ENCODE assay signal across 13 cellular contexts in the genomic region with DNA sequence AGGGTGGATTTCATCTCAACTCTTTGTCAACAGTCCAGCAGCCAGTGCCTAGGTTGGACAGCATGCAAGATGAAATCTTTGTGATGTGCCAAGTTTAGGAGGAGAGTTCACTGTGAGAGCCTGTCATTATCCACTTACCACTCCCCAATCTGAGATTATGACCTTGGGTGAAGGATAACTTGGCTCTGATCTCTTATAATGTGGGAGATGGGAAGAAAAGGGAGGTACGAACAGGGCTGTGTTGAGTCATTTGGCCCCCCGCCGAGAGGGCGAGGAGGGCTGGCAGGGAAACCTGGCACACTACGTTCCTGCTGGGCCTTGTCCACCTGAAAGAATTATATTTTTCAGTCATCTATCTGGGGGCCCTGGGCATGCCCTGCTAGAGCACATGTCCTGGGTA. TPM values are rescaled to one million over a fixed set of nuclear protein-coding genes. Genes with fewer than 3 reads are reported as not detected.
DNase-seq lines count a peak whose midpoint lies in the region; ATAC-seq, FAIRE-seq and TF ChIP-seq lines count a peak whose summit lies in the region.
"Had no signal": no experiment of that assay in that cellular context is flagged by ENCODE, and none has a peak within 500 bp of the region (broad histone marks: within the 10 kb centered on the region; RNA-seq: fewer than 3 reads in every experiment).

No MANE protein-coding gene starts in this region.

- H3K27ac ChIP-seq in right lobe of liver (no peak overlapping the region), HepG2 (ENCODE audit: extremely low read length, insufficient read depth, low read length) (no peak overlapping the region), esophagus muscularis mucosa (replicated peaks in 1 of 4) (peak overlapping the region; percentile 85 to 89 (median 87)), lung (ENCODE audit: low read depth in 1 of 2, low read length in 1 of 2) (peak overlapping the region; percentile 21 to 65), aorta (ENCODE audit: low read depth in 1 of 2, low read length in 2 of 2) (no peak overlapping the region), testis (peak overlapping the region in 1 of 2 donors; percentile 20)
- no peak overlapping the region for H3K27ac ChIP-seq in CD8-positive, alpha-beta T cell (ENCODE audit: low read depth, low read length)
- H3K27ac ChIP-seq: KMS-11 had no signal

- in situ Hi-C loops in HepG2 (cut with HindIII; ENCODE audit: extremely low pct_ligation_motif_present, low pct_unique_long_range_greater_than_20kb), result no loop called here

- no peak overlapping the region for H3K4me2 ChIP-seq in HepG2 (ENCODE audit: low read depth, low read length)
- H3K4me2 ChIP-seq: KMS-11 had no signal

- 70% methylated on average over 4 of the region's 5 CpGs for WGBS in right lobe of liver (ENCODE audit: insufficient coverage, low coverage, low lambda C conversion rate, missing lambda C conversion rate)
- 50% methylated on average over 5 of the region's 5 CpGs for WGBS in HepG2 (ENCODE audit: low lambda C conversion rate)
- WGBS in esophagus muscularis mucosa, result 30% methylated on average over 5 of the region's 5 CpGs
- WGBS in lung, 2 donors, result 77 to 82% methylated on average over 5 of the region's 5 CpGs
- WGBS in aorta, 2 donors, result 58 to 61% methylated on average over 5 of the region's 5 CpGs
- WGBS in testis, 2 donors, result 58 to 69% methylated on average over 5 of the region's 5 CpGs

- CTCF ChIA-PET in HepG2 (lab: Yijun Ruan, JAX; ENCODE audit: low intra/inter-chr PET ratio, low total read pairs), result no interaction called here
- CTCF ChIA-PET in CD8-positive, alpha-beta T cell (lab: Charles Lee), result no interaction called here

- ATAC-seq in right lobe of liver (peak in 3 of 4 donors; percentile 55 to 69 (median 68)), HepG2 (no peak), lung (ENCODE audit: insufficient read depth, low FRiP score) (peak; percentile 21), aorta (ENCODE audit: low FRiP score) (no peak)
- ATAC-seq in CD8-positive, alpha-beta T cell, result no peak
- ATAC-seq: naive thymus-derived CD8-positive, alpha-beta T cell had no signal

- H3K4me1 Mint-ChIP-seq in CD8-positive, alpha-beta T cell (ENCODE audit: low read depth), result no peaks in the 10 kb centered on the region
- H3K4me1 Mint-ChIP-seq: naive thymus-derived CD8-positive, alpha-beta T cell had no signal

- no peak for TF ChIP-seq RAD21 in HepG2 (CRISPR knock-in tag; IDR thresholded peaks at IDR 0.05)

- H3K27me3 ChIP-seq in right lobe of liver (no peaks in the 10 kb centered on the region), HepG2 (ENCODE audit: control insufficient read depth in 1 of 2, insufficient read depth in 2 of 2, low read length in 2 of 2) (no peaks in the 10 kb centered on the region), esophagus muscularis mucosa (no peaks in the 10 kb centered on the region), lung (ENCODE audit: control insufficient read depth, insufficient read depth) (no peaks in the 10 kb centered on the region), aorta (ENCODE audit: control insufficient read depth in 1 of 2, insufficient read depth in 2 of 2, low read length in 1 of 2) (no peaks in the 10 kb centered on the region), testis (no peaks in the 10 kb centered on the region)
- H3K27me3 ChIP-seq in CD8-positive, alpha-beta T cell (ENCODE audit: insufficient read depth, low read length), result no peaks in the 10 kb centered on the region

- no peaks in the 10 kb centered on the region for H4K20me1 ChIP-seq in HepG2 (ENCODE audit: insufficient read depth, low read length)

- H3K36me3 Mint-ChIP-seq in CD8-positive, alpha-beta T cell, result no peaks in the 10 kb centered on the region
- H3K36me3 Mint-ChIP-seq: naive thymus-derived CD8-positive, alpha-beta T cell had no signal

- TF ChIP-seq CTCF in right lobe of liver (IDR thresholded peaks at IDR 0.05) (no peak), HepG2 (CRISPR knock-in tag; IDR thresholded peaks at IDR 0.05) (no peak), esophagus muscularis mucosa (IDR thresholded peaks at IDR 0.05) (no peak), lung (IDR thresholded peaks at IDR 0.05; ENCODE audit: control extremely low read depth, extremely low read depth) (no peak), testis (IDR thresholded peaks at IDR 0.05) (no peak)
- no peak for TF ChIP-seq CTCF in CD8-positive, alpha-beta T cell (IDR thresholded peaks at IDR 0.05)

- H3K4me1 ChIP-seq in right lobe of liver (peaks cover 0 to 27% (median 6%) of the 10 kb centered on the region in 4 donors), HepG2 (ENCODE audit: insufficient read depth, low read length) (peaks cover 12% of the 10 kb centered on the region), esophagus muscularis mucosa (peaks cover 71 to 100% (median 99%) of the 10 kb centered on the region in 4 donors), lung (ENCODE audit: control insufficient read depth in 2 of 2, insufficient read depth in 2 of 2, low read length in 2 of 2) (peaks cover 8 to 46% of the 10 kb centered on the region in 2 donors), aorta (ENCODE audit: control insufficient read depth in 1 of 2, insufficient read depth in 2 of 2, low read length in 2 of 2) (peaks cover 4 to 8% of the 10 kb centered on the region in 2 donors), testis (peaks cover 7% of the 10 kb centered on the region)
- H3K4me1 ChIP-seq in CD8-positive, alpha-beta T cell (ENCODE audit: insufficient read depth, low read length), result no peaks in the 10 kb centered on the region

- intact Hi-C loops in right lobe of liver (cut with DNase I), result no loop called here
- intact Hi-C loops in HepG2 (cut with micrococcal nuclease; ENCODE audit: unreplicated experiment), result loop anchor here (5.0 kb wide), 1 partner anchor 524 kb away; no protein-coding TSS in a partner anchor
- intact Hi-C loops in esophagus muscularis mucosa (cut with DNase I), result loop anchor here (5.0 kb wide), 1 partner anchor 34 kb away; the partner anchor contains the start of gene LAMA4
- intact Hi-C loops in aorta (cut with DNase I), result no loop called here
- intact Hi-C loops in CD8-positive, alpha-beta T cell (cut with DNase I, micrococcal nuclease), result no loop called here
- intact Hi-C loops in testis (cut with DNase I; ENCODE audit: low total_unique reads), result no loop called here

- no peak for TF ChIP-seq EP300 in HepG2 (IDR thresholded peaks at IDR 0.05; ENCODE audit: low read depth in 2 of 2, low read length in 2 of 2)
- no peak for TF ChIP-seq EP300 in HepG2 (CRISPR knock-in tag; IDR thresholded peaks at IDR 0.05; ENCODE audit: borderline replicate concordance)
- no peak for TF ChIP-seq EP300 in esophagus muscularis mucosa (IDR thresholded peaks at IDR 0.05)

- H3K27me3 Mint-ChIP-seq in CD8-positive, alpha-beta T cell (ENCODE audit: low read depth), result peaks cover 3% of the 10 kb centered on the region

- TF ChIP-seq POLR2A in right lobe of liver (IDR thresholded peaks at IDR 0.05) (no peak), HepG2 (IDR thresholded peaks at IDR 0.05; ENCODE audit: insufficient read depth in 1 of 2, low read depth in 2 of 2, low read length in 2 of 2) (no peak), esophagus muscularis mucosa (IDR thresholded peaks at IDR 0.05; ENCODE audit: low read depth) (no peak), testis (IDR thresholded peaks at IDR 0.05) (no peak)

- DNase-seq in right lobe of liver, result peak in 2 of 3 donors; percentile 44 to 69
- no peak for DNase-seq in HepG2 (ENCODE audit: low spot score)
- DNase-seq in esophagus muscularis mucosa (ENCODE audit: extremely low spot score), result no peak
- peak; percentile 32 for DNase-seq in lung (ENCODE audit: low spot score)
- peak; percentile 52 to 84 for DNase-seq in aorta
- DNase-seq in NCI-H524 (lab: John Stamatoyannopoulos, UW), result no peak
- no peak for DNase-seq in CD8-positive, alpha-beta T cell
- no peak for DNase-seq in testis
- DNase-seq: naive thymus-derived CD8-positive, alpha-beta T cell; NCI-H345 had no signal

- H3K4me3 ChIP-seq in right lobe of liver (no peak overlapping the region), HepG2 (replicated peaks in 1 of 3; ENCODE audit: insufficient read depth in 1 of 3, low read depth in 2 of 3, low read length in 3 of 3) (no peak overlapping the region), esophagus muscularis mucosa (no peak overlapping the region), lung (no peak overlapping the region), aorta (ENCODE audit: low read length in 2 of 2) (no peak overlapping the region), testis (no peak overlapping the region)
- H3K4me3 ChIP-seq in CD8-positive, alpha-beta T cell (ENCODE audit: low read depth, low read length), result no peak overlapping the region

- POLR2A ChIA-PET in HepG2 (lab: Yijun Ruan, JAX), result no interaction called here
- POLR2A ChIA-PET in CD8-positive, alpha-beta T cell (lab: Charles Lee), result no interaction called here

- H3K9me3 ChIP-seq in right lobe of liver, result no peaks in the 10 kb centered on the region
- H3K9me3 ChIP-seq in HepG2 (ENCODE audit: low read length), result no peaks in the 10 kb centered on the region
- no peaks in the 10 kb centered on the region for H3K9me3 ChIP-seq in esophagus muscularis mucosa
- H3K9me3 ChIP-seq in lung (ENCODE audit: control insufficient read depth in 2 of 2, insufficient read depth in 1 of 2, low read length in 1 of 2), result no peaks in the 10 kb centered on the region
- H3K9me3 ChIP-seq in aorta (ENCODE audit: control insufficient read depth, low read length), result no peaks in the 10 kb centered on the region
- no peaks in the 10 kb centered on the region for H3K9me3 ChIP-seq in CD8-positive, alpha-beta T cell (ENCODE audit: low read length)
- no peaks in the 10 kb centered on the region for H3K9me3 ChIP-seq in testis

- H3K36me3 ChIP-seq in right lobe of liver (no peaks in the 10 kb centered on the region), HepG2 (replicated peaks in 1 of 2; ENCODE audit: control insufficient read depth in 1 of 2, insufficient read depth in 2 of 2, low read length in 2 of 2) (no peaks in the 10 kb centered on the region), esophagus muscularis mucosa (peaks cover 0 to 28% (median 1%) of the 10 kb centered on the region in 4 donors), lung (ENCODE audit: control insufficient read depth in 2 of 2, insufficient read depth in 2 of 2, low read length in 2 of 2) (no peaks in the 10 kb centered on the region), aorta (ENCODE audit: control insufficient read depth in 1 of 2, insufficient read depth in 2 of 2, low read length in 1 of 2) (no peaks in the 10 kb centered on the region), testis (ENCODE audit: low read depth, missing control alignments) (no peaks in the 10 kb centered on the region)
- no peaks in the 10 kb centered on the region for H3K36me3 ChIP-seq in CD8-positive, alpha-beta T cell (ENCODE audit: insufficient read depth, low read length)

- no TSS peak for BruUV-seq in HepG2 (replicated peaks; lab: Mats Ljungman, UMichigan)

- H3K79me2 ChIP-seq in HepG2 (ENCODE audit: insufficient read depth, low read length), result no peaks in the 10 kb centered on the region

- no peak overlapping the region for H2AFZ ChIP-seq in HepG2 (ENCODE audit: low read length)

- FAIRE-seq in HepG2 (lab: Jason Lieb, UNC), result no peak
- FAIRE-seq: GM12891, GM19239 had no signal

- H3K27ac Mint-ChIP-seq in CD8-positive, alpha-beta T cell, result no peak overlapping the region
- H3K27ac Mint-ChIP-seq: naive thymus-derived CD8-positive, alpha-beta T cell had no signal

- no peaks in the 10 kb centered on the region for H3K9me3 Mint-ChIP-seq in CD8-positive, alpha-beta T cell
- H3K9me3 Mint-ChIP-seq: naive thymus-derived CD8-positive, alpha-beta T cell had no signal

- H3K4me3 Mint-ChIP-seq in CD8-positive, alpha-beta T cell, result no peak overlapping the region
- H3K4me3 Mint-ChIP-seq: naive thymus-derived CD8-positive, alpha-beta T cell had no signal

- no peak overlapping the region for H3K9ac ChIP-seq in HepG2 (ENCODE audit: insufficient read depth, low read depth, low read length)
- H3K9ac ChIP-seq: KMS-11 had no signal

RNA-seq across cellular contexts. Expression of gene LAMA4, which starts 35.8 kb away (rescaled TPM):
- total RNA-seq in right lobe of liver, result 1 to 10 TPM; 2.9 to 8.3 (median 4.2) TPM
- total RNA-seq in HepG2 (2016; rRNA removed; fragmentation: Illumina TruSeq; extraction: Trizol), result not detected in 2 replicates
- not detected in 2 replicates for total RNA-seq in HepG2 (2016; cell fraction: cytosol; rRNA removed; fragmentation: Illumina TruSeq; extraction: Trizol; ENCODE audit: low read depth)
- not detected in 2 replicates for total RNA-seq in HepG2 (2016; cell fraction: insoluble cytoplasmic fraction; rRNA removed; fragmentation: Illumina TruSeq; extraction: Trizol)
- not detected in 2 replicates for total RNA-seq in HepG2 (2016; cell fraction: membrane; rRNA removed; fragmentation: Illumina TruSeq; extraction: Trizol)
- not detected in 2 replicates for total RNA-seq in HepG2 (2016; cell fraction: nucleus; rRNA removed; fragmentation: Illumina TruSeq; extraction: Trizol)
- polyA plus RNA-seq in HepG2 (2011; rRNA removed), result not detected in 2 replicates
- polyA plus RNA-seq in HepG2 (2011; cell fraction: cytosol; rRNA removed), result not detected in 2 replicates
- not detected in 2 replicates for polyA plus RNA-seq in HepG2 (2011; cell fraction: nucleus; rRNA removed)
- polyA plus RNA-seq in HepG2 (2012), result 0.05 TPM in 1 of 2 replicates, not detected in the other
- polyA plus RNA-seq in HepG2 (2016; cell fraction: cytosol; fragmentation: Illumina TruSeq; extraction: Trizol; ENCODE audit: low read depth), result not detected in 2 replicates
- polyA plus RNA-seq in HepG2 (2016; cell fraction: insoluble cytoplasmic fraction; fragmentation: Illumina TruSeq; extraction: Trizol; ENCODE audit: low read depth), result not detected in 2 replicates
- not detected in 2 replicates for polyA plus RNA-seq in HepG2 (2016; cell fraction: membrane; fragmentation: Illumina TruSeq; extraction: Trizol; ENCODE audit: low read depth)
- polyA plus RNA-seq in HepG2 (2016; cell fraction: nucleus; fragmentation: Illumina TruSeq; extraction: Trizol; ENCODE audit: insufficient read depth, low read depth), result not detected in 2 replicates
- polyA minus RNA-seq in HepG2 (2011; rRNA and poly(A)+ RNA removed; ENCODE audit: low replicate concordance), result 0.30 TPM in 1 of 2 replicates, not detected in the other
- not detected in 2 replicates for polyA minus RNA-seq in HepG2 (2011; cell fraction: cytosol; rRNA and poly(A)+ RNA removed)
- not detected in 2 replicates for polyA minus RNA-seq in HepG2 (2011; cell fraction: nucleus; rRNA and poly(A)+ RNA removed)
- total RNA-seq in esophagus muscularis mucosa, result 100 to 1,000 TPM; 261 to 336 (median 303) TPM
- total RNA-seq in lung, result 100 to 1,000 TPM; 121 to 261 TPM
- polyA plus RNA-seq in lung, result 10 to 100 TPM; 28.4 to 38.6 TPM
- total RNA-seq in aorta, result 100 to 1,000 TPM in 1 of 2 donors, 10 to 100 TPM in 1; 71.4 to 150 TPM
- polyA plus RNA-seq in aorta, result 10 to 100 TPM in 1 of 2 donors, 1 to 10 TPM in 1; 7.8 to 63.5 TPM
- not detected for total RNA-seq in CD8-positive, alpha-beta T cell
- total RNA-seq in testis, result 10 to 100 TPM; 49.2 to 61.0 TPM
- 37.6 TPM for polyA plus RNA-seq in testis (ENCODE audit: insufficient read depth, low read depth, low replicate concordance)
- total RNA-seq: naive thymus-derived CD8-positive, alpha-beta T cell had no signal
- polyA plus RNA-seq: naive thymus-derived CD8-positive, alpha-beta T cell had no signal

Comparison
In these comparisons a context has a peak if more than half of its experiments do, and no peak if none do; other contexts are left out.
1. ATAC-seq: peak in right lobe of liver (3 of 4) and lung (single experiment); none in HepG2 (single experiment), aorta (single experiment) and CD8-positive, alpha-beta T cell (single experiment).
2. DNase-seq: peak in right lobe of liver (2 of 3), lung (single experiment) and aorta (2 of 2); none in HepG2 (single experiment), esophagus muscularis mucosa (single experiment), NCI-H524 (0 of 2), CD8-positive, alpha-beta T cell (0 of 7) and testis (single experiment).
3. intact Hi-C loops: an anchor here in HepG2 (5.0 kb wide) and esophagus muscularis mucosa (5.0 kb wide); none called in right lobe of liver, aorta, CD8-positive, alpha-beta T cell and testis.
4. H3K27ac ChIP-seq: peak in esophagus muscularis mucosa (4 of 4) and lung (2 of 2); none in right lobe of liver (0 of 3), HepG2 (single experiment), aorta (0 of 2) and CD8-positive, alpha-beta T cell (single experiment).
5. RNA of gene LAMA4, which starts 35.8 kb away (total RNA-seq): 261 to 336 TPM in esophagus muscularis mucosa, 121 to 261 TPM in lung, 71.4 to 150 TPM in aorta and 49.2 to 61.0 TPM in testis; 2.9 to 8.3 TPM in right lobe of liver, not detected in HepG2 and not detected in CD8-positive, alpha-beta T cell; every median in the first group is over 4 times any median in the second.